In genomic region chr16:2472885-2473284, GRCh38 we compare ENCODE assay signal across 1 cellular context.
A peak's percentile ranks its signal among the peaks of the same experiment; 100 is the strongest.
TF ChIP-seq lines count a peak whose summit lies in the region.

No MANE protein-coding gene starts in this region.

TF ChIP-seq in HepG2, 621 proteins besides CTCF, POLR2A, EP300 and RAD21 (continued from another document):
- TF ChIP-seq ZNF569 (CRISPR knock-in tag; IDR thresholded peaks at IDR 0.05; ENCODE audit: borderline replicate concordance), result no peak
- no peak for TF ChIP-seq DPF2 (CRISPR knock-in tag; IDR thresholded peaks at IDR 0.05; ENCODE audit: borderline replicate concordance, low read depth)
- TF ChIP-seq, protein P1, sequence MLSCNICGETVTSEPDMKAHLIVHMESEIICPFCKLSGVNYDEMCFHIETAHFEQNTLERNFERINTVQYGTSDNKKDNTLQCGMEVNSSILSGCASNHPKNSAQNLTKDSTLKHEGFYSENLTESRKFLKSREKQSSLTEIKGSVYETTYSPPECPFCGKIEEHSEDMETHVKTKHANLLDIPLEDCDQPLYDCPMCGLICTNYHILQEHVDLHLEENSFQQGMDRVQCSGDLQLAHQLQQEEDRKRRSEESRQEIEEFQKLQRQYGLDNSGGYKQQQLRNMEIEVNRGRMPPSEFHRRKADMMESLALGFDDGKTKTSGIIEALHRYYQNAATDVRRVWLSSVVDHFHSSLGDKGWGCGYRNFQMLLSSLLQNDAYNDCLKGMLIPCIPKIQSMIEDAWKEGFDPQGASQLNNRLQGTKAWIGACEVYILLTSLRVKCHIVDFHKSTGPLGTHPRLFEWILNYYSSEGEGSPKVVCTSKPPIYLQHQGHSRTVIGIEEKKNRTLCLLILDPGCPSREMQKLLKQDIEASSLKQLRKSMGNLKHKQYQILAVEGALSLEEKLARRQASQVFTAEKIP (CRISPR knock-in tag; IDR thresholded peaks at IDR 0.05; ENCODE audit: borderline replicate concordance), result no peak
- TF ChIP-seq ZNF251 (CRISPR knock-in tag; IDR thresholded peaks at IDR 0.05), result no peak
- no peak for TF ChIP-seq IKZF1 (IDR thresholded peaks at IDR 0.05)
- TF ChIP-seq HNRNPLL (IDR thresholded peaks at IDR 0.05; ENCODE audit: low read depth, low read length, poor library complexity, severe bottlenecking), result peak; percentile 12
- no peak for TF ChIP-seq ZNF740 (CRISPR knock-in tag; IDR thresholded peaks at IDR 0.05)
- TF ChIP-seq ATF3 (CRISPR knock-in tag; IDR thresholded peaks at IDR 0.05), result peak; percentile 10; the same call in 1 of the 2 replicates
- TF ChIP-seq ZNF124 (CRISPR knock-in tag; IDR thresholded peaks at IDR 0.05), result no peak
- no peak for TF ChIP-seq TEAD3 (CRISPR knock-in tag; optimal IDR thresholded peaks at IDR 0.05; ENCODE audit: borderline replicate concordance)
- no peak for TF ChIP-seq DZIP1 (CRISPR knock-in tag; IDR thresholded peaks at IDR 0.05)
- 0 out of 2 replicates have a peak, but pooled peaks have one; percentile 35 for TF ChIP-seq CBFB (CRISPR knock-in tag; IDR thresholded peaks at IDR 0.05)
- TF ChIP-seq RXRA (CRISPR knock-in tag; IDR thresholded peaks at IDR 0.05), result no peak
- TF ChIP-seq TBX3 (IDR thresholded peaks at IDR 0.05; ENCODE audit: borderline replicate concordance), result no peak
- TF ChIP-seq, protein P2, sequence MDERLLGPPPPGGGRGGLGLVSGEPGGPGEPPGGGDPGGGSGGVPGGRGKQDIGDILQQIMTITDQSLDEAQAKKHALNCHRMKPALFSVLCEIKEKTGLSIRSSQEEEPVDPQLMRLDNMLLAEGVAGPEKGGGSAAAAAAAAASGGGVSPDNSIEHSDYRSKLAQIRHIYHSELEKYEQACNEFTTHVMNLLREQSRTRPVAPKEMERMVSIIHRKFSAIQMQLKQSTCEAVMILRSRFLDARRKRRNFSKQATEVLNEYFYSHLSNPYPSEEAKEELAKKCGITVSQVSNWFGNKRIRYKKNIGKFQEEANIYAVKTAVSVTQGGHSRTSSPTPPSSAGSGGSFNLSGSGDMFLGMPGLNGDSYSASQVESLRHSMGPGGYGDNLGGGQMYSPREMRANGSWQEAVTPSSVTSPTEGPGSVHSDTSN (CRISPR knock-in tag; IDR thresholded peaks at IDR 0.05), result no peak
- no peak for TF ChIP-seq FOXO1 (CRISPR knock-in tag; IDR thresholded peaks at IDR 0.05)
- no peak for TF ChIP-seq ZNF747 (CRISPR knock-in tag; IDR thresholded peaks at IDR 0.05; ENCODE audit: borderline replicate concordance)
- TF ChIP-seq CENPX (CRISPR knock-in tag; IDR thresholded peaks at IDR 0.05), result no peak
- no peak for TF ChIP-seq ZBTB34 (CRISPR knock-in tag; IDR thresholded peaks at IDR 0.05)
- TF ChIP-seq, protein P3, sequence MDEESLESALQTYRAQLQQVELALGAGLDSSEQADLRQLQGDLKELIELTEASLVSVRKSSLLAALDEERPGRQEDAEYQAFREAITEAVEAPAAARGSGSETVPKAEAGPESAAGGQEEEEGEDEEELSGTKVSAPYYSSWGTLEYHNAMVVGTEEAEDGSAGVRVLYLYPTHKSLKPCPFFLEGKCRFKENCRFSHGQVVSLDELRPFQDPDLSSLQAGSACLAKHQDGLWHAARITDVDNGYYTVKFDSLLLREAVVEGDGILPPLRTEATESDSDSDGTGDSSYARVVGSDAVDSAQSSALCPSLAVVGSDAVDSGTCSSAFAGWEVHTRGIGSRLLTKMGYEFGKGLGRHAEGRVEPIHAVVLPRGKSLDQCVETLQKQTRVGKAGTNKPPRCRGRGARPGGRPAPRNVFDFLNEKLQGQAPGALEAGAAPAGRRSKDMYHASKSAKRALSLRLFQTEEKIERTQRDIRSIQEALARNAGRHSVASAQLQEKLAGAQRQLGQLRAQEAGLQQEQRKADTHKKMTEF (CRISPR knock-in tag; IDR thresholded peaks at IDR 0.05), result no peak
- no peak for TF ChIP-seq ZFP41 (CRISPR knock-in tag; IDR thresholded peaks at IDR 0.05; ENCODE audit: borderline replicate concordance)
- no peak for TF ChIP-seq JUNB (CRISPR knock-in tag; IDR thresholded peaks at IDR 0.05; ENCODE audit: borderline replicate concordance)
- no peak for TF ChIP-seq ZNF33A (CRISPR knock-in tag; IDR thresholded peaks at IDR 0.05; ENCODE audit: borderline replicate concordance)
- no peak for TF ChIP-seq KLF15 (CRISPR knock-in tag; IDR thresholded peaks at IDR 0.05; ENCODE audit: borderline replicate concordance)
- TF ChIP-seq REPIN1 (CRISPR knock-in tag; IDR thresholded peaks at IDR 0.05; ENCODE audit: borderline replicate concordance, low read depth), result no peak
- no peak for TF ChIP-seq SNAI1 (CRISPR knock-in tag; IDR thresholded peaks at IDR 0.05; ENCODE audit: borderline replicate concordance)
- TF ChIP-seq ZFP37 (CRISPR knock-in tag; IDR thresholded peaks at IDR 0.05; ENCODE audit: borderline replicate concordance), result no peak
- no peak for TF ChIP-seq ZNF136 (CRISPR knock-in tag; IDR thresholded peaks at IDR 0.05; ENCODE audit: low read depth)
- no peak for TF ChIP-seq TIGD3 (CRISPR knock-in tag; IDR thresholded peaks at IDR 0.05; ENCODE audit: borderline replicate concordance)
- no peak for TF ChIP-seq ZBTB7A (CRISPR knock-in tag; IDR thresholded peaks at IDR 0.05)
- TF ChIP-seq ZSCAN12 (CRISPR knock-in tag; IDR thresholded peaks at IDR 0.05), result no peak
- TF ChIP-seq PAWR (CRISPR knock-in tag; IDR thresholded peaks at IDR 0.05; ENCODE audit: borderline replicate concordance), result no peak
- no peak for TF ChIP-seq FOXA3 (CRISPR knock-in tag; IDR thresholded peaks at IDR 0.05)
- no peak for TF ChIP-seq TRAFD1 (CRISPR knock-in tag; IDR thresholded peaks at IDR 0.05; ENCODE audit: borderline replicate concordance)
- TF ChIP-seq CBX2 (IDR thresholded peaks at IDR 0.05; ENCODE audit: low read depth, low read length), result no peak
- no peak for TF ChIP-seq CBX2 (CRISPR knock-in tag; IDR thresholded peaks at IDR 0.05; ENCODE audit: low read depth)
- TF ChIP-seq ELF4 (CRISPR knock-in tag; IDR thresholded peaks at IDR 0.05; ENCODE audit: borderline replicate concordance), result no peak
- no peak for TF ChIP-seq ZNF543 (CRISPR knock-in tag; IDR thresholded peaks at IDR 0.05)
- no peak for TF ChIP-seq ZNF713 (CRISPR knock-in tag; IDR thresholded peaks at IDR 0.05)
- TF ChIP-seq, protein P4, sequence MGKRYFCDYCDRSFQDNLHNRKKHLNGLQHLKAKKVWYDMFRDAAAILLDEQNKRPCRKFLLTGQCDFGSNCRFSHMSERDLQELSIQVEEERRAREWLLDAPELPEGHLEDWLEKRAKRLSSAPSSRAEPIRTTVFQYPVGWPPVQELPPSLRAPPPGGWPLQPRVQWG (CRISPR knock-in tag; IDR thresholded peaks at IDR 0.05; ENCODE audit: borderline replicate concordance, low read depth), result no peak
- TF ChIP-seq ZFAT (CRISPR knock-in tag; conservative IDR thresholded peaks at IDR 0.05), result no peak
- no peak for TF ChIP-seq ZNF276 (CRISPR knock-in tag; IDR thresholded peaks at IDR 0.05; ENCODE audit: low read depth)
- TF ChIP-seq ZNF619 (CRISPR knock-in tag; IDR thresholded peaks at IDR 0.05), result 0 out of 2 replicates have a peak, but pooled peaks have one; percentile 28
- no peak for TF ChIP-seq GMEB2 (CRISPR knock-in tag; IDR thresholded peaks at IDR 0.05; ENCODE audit: low read depth)
- TF ChIP-seq ATAD3A (CRISPR knock-in tag; IDR thresholded peaks at IDR 0.05), result no peak
- no peak for TF ChIP-seq CREBL2 (CRISPR knock-in tag; IDR thresholded peaks at IDR 0.05; ENCODE audit: borderline replicate concordance)
- no peak for TF ChIP-seq ZNF441 (CRISPR knock-in tag; IDR thresholded peaks at IDR 0.05; ENCODE audit: borderline replicate concordance)
